In genomic region chr3:116441652-116442051, GRCh38 we compare ENCODE assay signal across 23 cellular contexts. TPM values are rescaled to one million over a fixed set of nuclear protein-coding genes. Genes with fewer than 3 reads are reported as not detected.
DNase-seq lines count a peak whose midpoint lies in the region; TF ChIP-seq lines count a peak whose summit lies in the region.
"Had no signal": no experiment of that assay in that cellular context is flagged by ENCODE, and none has a peak within 500 bp of the region (broad histone marks: within the 10 kb centered on the region; RNA-seq: fewer than 3 reads in every experiment).

No MANE protein-coding gene starts in this region.

- H3K4me2 ChIP-seq in PC-9 = no peak overlapping the region

- no peaks in the 10 kb centered on the region for H3F3A ChIP-seq in PC-9 (ENCODE audit: insufficient read depth, low read depth)

- no peaks in the 10 kb centered on the region for H4K20me1 ChIP-seq in PC-9 (ENCODE audit: insufficient read depth)

- no peaks in the 10 kb centered on the region for H3K36me3 ChIP-seq in PC-9 (ENCODE audit: low read depth)

- peaks cover 14% of the 10 kb centered on the region for H3K36me3 Mint-ChIP-seq in type B pancreatic cell
- H3K36me3 Mint-ChIP-seq: CD14-positive monocyte, IgD-negative memory B cell had no signal

- TF ChIP-seq CTCF in type B pancreatic cell (conservative IDR thresholded peaks at IDR 0.05) (no peak), PC-9 (conservative IDR thresholded peaks at IDR 0.05) (no peak)

- DNase-seq in NCI-H69 (lab: John Stamatoyannopoulos, UW) (peak; percentile 62), cerebellar cortex (ENCODE audit: low spot score) (peak; percentile 47), midbrain (lab: John Stamatoyannopoulos, UW) (peak; percentile 41), type B pancreatic cell (ENCODE audit: extremely low spot score, unreplicated experiment) (no peak), HuH-7.5 (ENCODE audit: low spot score) (no peak), NCI-H2196 treated with DMSO at 0.1 percent for 48 hours (lab: John Stamatoyannopoulos, UW; ENCODE audit: unreplicated experiment) (no peak), PC-9 (no peak)
- DNase-seq: AML-193, DND-41, GM23248, HCEC 1CT, Kasumi-1, MM.1S, NCI-H1092, NCI-H1436 treated with DMSO at 0.1 percent for 48 hours, NCI-H2171 treated with DMSO at 0.1 percent for 48 hours, NCI-H446 treated with DMSO at 0.1 percent for 48 hours, NCI-H774, OCI-M1, SHP77 had no signal

- no peaks in the 10 kb centered on the region for H3K79me2 ChIP-seq in PC-9 (ENCODE audit: low read depth)

- peaks cover 32% of the 10 kb centered on the region for H3K4me1 Mint-ChIP-seq in type B pancreatic cell (ENCODE audit: unreplicated experiment)
- H3K4me1 Mint-ChIP-seq: CD14-positive monocyte, IgD-negative memory B cell had no signal

- H3K27ac ChIP-seq in PC-9 = no peak overlapping the region
- H3K27ac ChIP-seq: GM23248 had no signal

- H3K27me3 Mint-ChIP-seq in type B pancreatic cell = peaks cover 32% of the 10 kb centered on the region

- no peak overlapping the region for H2AFZ ChIP-seq in PC-9
- H2AFZ ChIP-seq: GM23248 had no signal

- H3K4me3 ChIP-seq in PC-9 = no peak overlapping the region
- H3K4me3 ChIP-seq: GM12878, GM23248 had no signal

- peaks cover 22% of the 10 kb centered on the region for H3K27me3 ChIP-seq in PC-9 (ENCODE audit: insufficient read depth, low read depth)

- no peaks in the 10 kb centered on the region for H3K9me3 Mint-ChIP-seq in type B pancreatic cell

- CTCF ChIA-PET in PC-9 (lab: Charles Lee) = no interaction called here

- H3K9me2 ChIP-seq in PC-9 (ENCODE audit: insufficient read depth) = peaks cover 4% of the 10 kb centered on the region; the same call in 1 of the 2 replicates

- no peaks in the 10 kb centered on the region for H3K4me1 ChIP-seq in PC-9 (replicated peaks; ENCODE audit: insufficient read depth)

- no peak overlapping the region for H3K27ac Mint-ChIP-seq in type B pancreatic cell
- H3K27ac Mint-ChIP-seq: CD14-positive monocyte, IgD-negative memory B cell had no signal

- no peaks in the 10 kb centered on the region for H3K9me3 ChIP-seq in PC-9 (ENCODE audit: insufficient read depth, low read depth)

- peak overlapping the region; percentile 88 for H3K4me3 Mint-ChIP-seq in type B pancreatic cell
- H3K4me3 Mint-ChIP-seq: CD14-positive monocyte, IgD-negative memory B cell had no signal

- POLR2A ChIA-PET in PC-9 (lab: Charles Lee; ENCODE audit: unreplicated experiment) = no interaction called here

- intact Hi-C loops in PC-9 (cut with micrococcal nuclease; ENCODE audit: unreplicated experiment) = no loop called here

- BruUV-seq in PC-9 (replicated peaks; lab: Mats Ljungman, UMichigan) = no TSS peak

RNA-seq across cellular contexts. Expression of gene LSAMP, which starts 3.6 kb away (rescaled TPM):
- total RNA-seq in type B pancreatic cell (ENCODE audit: low replicate concordance) = 17.0 and 64.9 TPM in 2 replicates
- total RNA-seq in PC-9 (2021) = not detected in 2 replicates

Comparison
In these comparisons a context has a peak if more than half of its experiments do, and no peak if none do; other contexts are left out.
1. DNase-seq: peak in NCI-H69 (single experiment), cerebellar cortex (single experiment) and midbrain (single experiment); none in type B pancreatic cell (single experiment), HuH-7.5 (single experiment), NCI-H2196 treated with DMSO at 0.1 percent for 48 hours (single experiment) and PC-9 (0 of 2).
2. RNA of gene LSAMP, which starts 3.6 kb away (total RNA-seq): 17.0 to 64.9 TPM in type B pancreatic cell; not detected in PC-9; every median in the first group is over 10 times any median in the second.